8 cellular contexts compared by ENCODE assay signal in genomic region chr1:228109073-228109961, GRCh38. TPM values are rescaled to one million over a fixed set of nuclear protein-coding genes. Genes with fewer than 3 reads are reported as not detected.
DNase-seq lines count a peak whose midpoint lies in the region; ATAC-seq, FAIRE-seq and TF ChIP-seq lines count a peak whose summit lies in the region.

Gene MRPL55, minus strand, starts transcription at chr1:228109299. Its CDS starts 1,039 bp downstream, at chr1:228108260.

- DNase-seq in GM12891 (ENCODE audit: insufficient read length, low spot score) (peak; percentile 91), NCI-H1436 (lab: John Stamatoyannopoulos, UW) (peak; percentile 98), T follicular helper cell (ENCODE audit: low read depth) (peak; percentile 97), adipocyte (ENCODE audit: low read depth) (peak; percentile 98), cardiac septum (ENCODE audit: low spot score) (peak; percentile 100), pons (ENCODE audit: low spot score) (peak; percentile 97), type B pancreatic cell (ENCODE audit: extremely low spot score, unreplicated experiment) (peak; percentile 99)

- H3K9me3 ChIP-seq in adipocyte (ENCODE audit: control insufficient read depth, low read length) = no peaks in the 10 kb centered on the region

- peak; percentile 85 for TF ChIP-seq POLR2A in GM12891 (IDR thresholded peaks at IDR 0.05; ENCODE audit: low read depth, low read length)

- peak within 1 kb of the TSS; percentile 98 for H3K4me3 ChIP-seq in adipocyte (ENCODE audit: low read length)

- peak; percentile 96 for ATAC-seq in HG02840 (IDR thresholded peaks at IDR 0.05; ENCODE audit: low FRiP score, unreplicated experiment)

- intact Hi-C loops in cardiac septum (cut with DNase I) = loop anchor here (2.0 kb wide), 2 partner anchors 27 to 55 kb away; partner anchors contain the start of genes ARF1 and IBA57

- H3K36me3 Mint-ChIP-seq in type B pancreatic cell = no peaks in the 10 kb centered on the region

- H3K27me3 Mint-ChIP-seq in type B pancreatic cell = no peaks in the 10 kb centered on the region

- peak; percentile 45 for TF ChIP-seq CTCF in type B pancreatic cell (conservative IDR thresholded peaks at IDR 0.05)

- peak; percentile 100 for FAIRE-seq in GM12891 (lab: Jason Lieb, UNC)

- H3K4me1 ChIP-seq in adipocyte (ENCODE audit: control insufficient read depth, insufficient read depth, low read length) = peaks cover 18% of the 10 kb centered on the region

- H3K36me3 ChIP-seq in adipocyte (ENCODE audit: control insufficient read depth, insufficient read depth, low read length, severe bottlenecking) = peaks cover 10% of the 10 kb centered on the region

- peak within 1 kb of the TSS; percentile 98 for H3K27ac Mint-ChIP-seq in type B pancreatic cell

- H3K27me3 ChIP-seq in adipocyte (replicated peaks; ENCODE audit: control insufficient read depth, insufficient read depth, low read length) = no peaks in the 10 kb centered on the region

- H3K9me3 Mint-ChIP-seq in type B pancreatic cell = no peaks in the 10 kb centered on the region

- H3K4me3 Mint-ChIP-seq in type B pancreatic cell = peak within 1 kb of the TSS; percentile 96

- peaks cover 11% of the 10 kb centered on the region for H3K4me1 Mint-ChIP-seq in type B pancreatic cell (ENCODE audit: unreplicated experiment)

- peak within 1 kb of the TSS; percentile 97 for H3K9ac ChIP-seq in adipocyte (ENCODE audit: low read length)

TF ChIP-seq in GM12891, 5 proteins besides CTCF, POLR2A, EP300 and RAD21:
- TF ChIP-seq POLR2AphosphoS5 (IDR thresholded peaks at IDR 0.05; ENCODE audit: low read depth, low read length) = peak; percentile 87
- TF ChIP-seq PAX5 (IDR thresholded peaks at IDR 0.05; ENCODE audit: insufficient read depth, low read length, severe bottlenecking) = no peak
- TF ChIP-seq TAF1 (IDR thresholded peaks at IDR 0.05; ENCODE audit: low read depth, low read length) = peak; percentile 70; the same call in 1 of the 2 replicates
TF ChIP-seq in GM12891: peak in this region for 2.

RNA-seq across cellular contexts. Expression of gene MRPL55, which starts in this region (rescaled TPM):
- polyA plus RNA-seq in GM12891 (2012; ENCODE audit: low read depth, missing spikeins) = 46.6 TPM
- 39.7 TPM for total RNA-seq in cardiac septum
- total RNA-seq in type B pancreatic cell (ENCODE audit: low replicate concordance) = 47.4 and 58.8 TPM in 2 replicates

Comparison
In these comparisons a context has a peak if more than half of its experiments do, and no peak if none do; other contexts are left out.
1. Peak in every context shown above with its lines: DNase-seq, ATAC-seq and H3K4me3 ChIP-seq.